13 cellular contexts compared by ENCODE assay signal in genomic region chr4:85823295-85823694, GRCh38.
A peak's percentile ranks its signal among the peaks of the same experiment; 100 is the strongest.
DNase-seq lines count a peak whose midpoint lies in the region; ATAC-seq, FAIRE-seq and TF ChIP-seq lines count a peak whose summit lies in the region.
"Had no signal": no experiment of that assay in that cellular context is flagged by ENCODE, and none has a peak within 500 bp of the region (broad histone marks: within the 10 kb centered on the region; RNA-seq: fewer than 3 reads in every experiment).

No MANE protein-coding gene starts in this region.

- FAIRE-seq in astrocyte (lab: Jason Lieb, UNC): no peak
- FAIRE-seq: D721Med had no signal

- no peak for TF ChIP-seq EP300 in tibial nerve (IDR thresholded peaks at IDR 0.05)

- H3K27me3 Mint-ChIP-seq in astrocyte (ENCODE audit: low read depth, unreplicated experiment): no peaks in the 10 kb centered on the region

- no peak overlapping the region for H3K4me3 ChIP-seq in BE2C (ENCODE audit: low read depth, low read length)
- H3K4me3 ChIP-seq in HUES64 (ENCODE audit: low read length): no peak overlapping the region
- no peak overlapping the region for H3K4me3 ChIP-seq in astrocyte (ENCODE audit: insufficient read depth, low read depth, low read length)
- H3K4me3 ChIP-seq in tibial nerve: no peak overlapping the region
- H3K4me3 ChIP-seq: upper lobe of right lung had no signal

- no peak overlapping the region for H3K4me2 ChIP-seq in astrocyte (ENCODE audit: low read length)

- no peak overlapping the region for H3K9ac ChIP-seq in HUES64 (ENCODE audit: low read depth, low read length)
- H3K9ac ChIP-seq in astrocyte (ENCODE audit: low read length): no peak overlapping the region

- H3K4me1 ChIP-seq in BE2C (peaks cover 14% of the 10 kb centered on the region), HUES64 (ENCODE audit: insufficient read depth, low read length) (peaks cover 52% of the 10 kb centered on the region), astrocyte (ENCODE audit: insufficient read depth, low read length) (peaks cover 20% of the 10 kb centered on the region), tibial nerve (peaks cover 0 to 57% (median 13%) of the 10 kb centered on the region in 4 donors)

- H3K36me3 ChIP-seq in BE2C (no peaks in the 10 kb centered on the region), HUES64 (ENCODE audit: insufficient read depth, low read length) (no peaks in the 10 kb centered on the region), astrocyte (ENCODE audit: insufficient read depth, low read length) (no peaks in the 10 kb centered on the region), tibial nerve (no peaks in the 10 kb centered on the region)
- H3K36me3 ChIP-seq: upper lobe of right lung had no signal

- H2AFZ ChIP-seq in astrocyte (ENCODE audit: low read depth, low read length): no peak overlapping the region

- peak overlapping the region; percentile 58; the same call in 1 of the 2 replicates for H3K27ac ChIP-seq in HUES64 (ENCODE audit: low read depth, low read length)
- no peak overlapping the region for H3K27ac ChIP-seq in astrocyte (ENCODE audit: low read depth, low read length)
- no peak overlapping the region for H3K27ac ChIP-seq in tibial nerve
- H3K27ac ChIP-seq: HL-60, upper lobe of right lung had no signal

- H3K36me3 Mint-ChIP-seq in astrocyte (ENCODE audit: low read depth, unreplicated experiment): no peaks in the 10 kb centered on the region

- DNase-seq in BE2C (peak; percentile 73), astrocyte (ENCODE audit: low read depth) (no peak), iPS-NIHi7 (ENCODE audit: extremely low spot score) (peak; percentile 25), anterior cingulate cortex (lab: John Stamatoyannopoulos, UW) (no peak), middle frontal gyrus (ENCODE audit: extremely low spot score, low spot score) (no peak), tibial nerve (ENCODE audit: low spot score in 2 of 2) (no peak)
- DNase-seq: activated T-cell treated with anti-CD3 and anti-CD28 coated beads, Interleukin-2, amount 50 U/mL, for 48 hours; H7; upper lobe of right lung had no signal

- H4K20me1 ChIP-seq in astrocyte (ENCODE audit: insufficient read depth, low read length): no peaks in the 10 kb centered on the region

- ATAC-seq in HG03095 (IDR thresholded peaks at IDR 0.05; ENCODE audit: unreplicated experiment): no peak
- ATAC-seq: upper lobe of right lung had no signal

- peaks cover 24% of the 10 kb centered on the region for H3K4me1 Mint-ChIP-seq in astrocyte (ENCODE audit: low read depth, unreplicated experiment)

- WGBS in HUES64: 38% methylated on average over 1 of the region's 1 CpG
- 32 to 43% methylated on average over 1 of the region's 1 CpG for WGBS in tibial nerve, 2 donors

- no peaks in the 10 kb centered on the region for H3K79me2 ChIP-seq in astrocyte (ENCODE audit: insufficient read depth, low read length)

- H3K27ac Mint-ChIP-seq in astrocyte (ENCODE audit: unreplicated experiment): peak overlapping the region; percentile 83

- no peak overlapping the region for H3K4me3 Mint-ChIP-seq in astrocyte (ENCODE audit: unreplicated experiment)

- H3K9me3 Mint-ChIP-seq in astrocyte (ENCODE audit: unreplicated experiment): no peaks in the 10 kb centered on the region

- TF ChIP-seq CTCF in BE2C (IDR thresholded peaks at IDR 0.05; ENCODE audit: low read depth, low read length) (no peak), astrocyte (IDR thresholded peaks at IDR 0.05; ENCODE audit: insufficient read depth, low read depth, low read length) (no peak), tibial nerve (IDR thresholded peaks at IDR 0.05) (no peak)

- no peaks in the 10 kb centered on the region for H3K27me3 ChIP-seq in BE2C
- no peaks in the 10 kb centered on the region for H3K27me3 ChIP-seq in HUES64 (ENCODE audit: insufficient read depth, low read length)
- no peaks in the 10 kb centered on the region for H3K27me3 ChIP-seq in astrocyte (ENCODE audit: insufficient read depth, low read length)
- H3K27me3 ChIP-seq in tibial nerve: no peaks in the 10 kb centered on the region
- H3K27me3 ChIP-seq: upper lobe of right lung had no signal

- H3K9me3 ChIP-seq in BE2C: no peaks in the 10 kb centered on the region
- no peaks in the 10 kb centered on the region for H3K9me3 ChIP-seq in HUES64 (ENCODE audit: insufficient read depth, low read depth, low read length)
- no peaks in the 10 kb centered on the region for H3K9me3 ChIP-seq in astrocyte (ENCODE audit: insufficient read depth, low read depth, low read length)
- H3K9me3 ChIP-seq in tibial nerve: peaks cover 0 to 6% (median 0%) of the 10 kb centered on the region in 4 donors
- H3K9me3 ChIP-seq: upper lobe of right lung had no signal

- TF ChIP-seq POLR2A in tibial nerve (IDR thresholded peaks at IDR 0.05): no peak

Comparison
In these comparisons a context has a peak if more than half of its experiments do, and no peak if none do; other contexts are left out.
1. DNase-seq: peak in BE2C (single experiment) and iPS-NIHi7 (single experiment); none in astrocyte (single experiment), anterior cingulate cortex (0 of 58), middle frontal gyrus (single experiment) and tibial nerve (0 of 2).